9 cellular contexts compared by ENCODE assay signal in genomic region chr15:48940508-48940907, GRCh38. TPM values are rescaled to one million over a fixed set of nuclear protein-coding genes. Genes with fewer than 3 reads are reported as not detected.
A peak's percentile ranks its signal among the peaks of the same experiment; 100 is the strongest.
DNase-seq lines count a peak whose midpoint lies in the region; ATAC-seq and TF ChIP-seq lines count a peak whose summit lies in the region.
"Had no signal": no experiment of that assay in that cellular context is flagged by ENCODE, and none has a peak within 500 bp of the region (broad histone marks: within the 10 kb centered on the region; RNA-seq: fewer than 3 reads in every experiment).

No MANE protein-coding gene starts in this region.

- CTCF ChIA-PET in CD8-positive, alpha-beta memory T cell (lab: Charles Lee): interaction anchor here (1.6 kb wide), 1 partner anchor 35 kb away, joined by 5 read pairs; no protein-coding TSS in a partner anchor

- no peaks in the 10 kb centered on the region for H3K4me1 ChIP-seq in CD8-positive, alpha-beta memory T cell (ENCODE audit: insufficient read depth, low read length)

- POLR2A ChIA-PET in CD8-positive, alpha-beta memory T cell (lab: Charles Lee): no interaction called here

- TF ChIP-seq CTCF in foreskin fibroblast (IDR thresholded peaks at IDR 0.05; ENCODE audit: low read depth, low read length): no peak

- no peaks in the 10 kb centered on the region for H3K36me3 ChIP-seq in CD8-positive, alpha-beta memory T cell (ENCODE audit: insufficient read depth, low read length)

- H3K9me3 Mint-ChIP-seq in CD8-positive, alpha-beta memory T cell: no peaks in the 10 kb centered on the region
- H3K9me3 Mint-ChIP-seq: central memory CD8-positive, alpha-beta T cell had no signal

- H3K4me3 ChIP-seq in foreskin fibroblast (ENCODE audit: low read depth in 1 of 2, low read length in 2 of 2): no peak overlapping the region
- no peak overlapping the region for H3K4me3 ChIP-seq in CD8-positive, alpha-beta memory T cell (ENCODE audit: low read length)

- H3K27ac Mint-ChIP-seq in CD8-positive, alpha-beta memory T cell: no peak overlapping the region

- peak; percentile 92 for DNase-seq in HT1080 (ENCODE audit: low read depth)
- peak; percentile 96 to 97 for DNase-seq in foreskin fibroblast
- no peak for DNase-seq in activated gamma-delta T cell (lab: John Stamatoyannopoulos, UW)
- DNase-seq in CD8-positive, alpha-beta memory T cell: no peak
- DNase-seq in activated CD4-positive, alpha-beta T cell treated with anti-CD3 and anti-CD28 coated beads, Interleukin-2, amount 50 U/mL, for 1 hour: no peak
- no peak for DNase-seq in NCI-H524 (lab: John Stamatoyannopoulos, UW)

- peaks cover 6 to 41% of the 10 kb centered on the region in 2 donors for H3K27me3 Mint-ChIP-seq in CD8-positive, alpha-beta memory T cell

- ATAC-seq in GM18502 (IDR thresholded peaks at IDR 0.05; ENCODE audit: poor library complexity, unreplicated experiment): peak; percentile 88
- peak; percentile 77 for ATAC-seq in GM21723 (IDR thresholded peaks at IDR 0.05; ENCODE audit: unreplicated experiment)

- no peak overlapping the region for H3K4me3 Mint-ChIP-seq in CD8-positive, alpha-beta memory T cell
- H3K4me3 Mint-ChIP-seq: central memory CD8-positive, alpha-beta T cell had no signal

- H3K9me3 ChIP-seq in CD8-positive, alpha-beta memory T cell (ENCODE audit: low read length): no peaks in the 10 kb centered on the region

- no peaks in the 10 kb centered on the region for H3K4me1 Mint-ChIP-seq in CD8-positive, alpha-beta memory T cell
- H3K4me1 Mint-ChIP-seq: central memory CD8-positive, alpha-beta T cell had no signal

- no peaks in the 10 kb centered on the region for H3K27me3 ChIP-seq in CD8-positive, alpha-beta memory T cell (ENCODE audit: insufficient read depth, low read length, poor library complexity, severe bottlenecking)

- H3K36me3 Mint-ChIP-seq in CD8-positive, alpha-beta memory T cell: no peaks in the 10 kb centered on the region

- no peak overlapping the region for H3K27ac ChIP-seq in CD8-positive, alpha-beta memory T cell (ENCODE audit: low read depth, low read length)

RNA-seq across cellular contexts. Expression of gene SHC4, which starts 23.2 kb away (rescaled TPM):
- total RNA-seq in HT1080 (2014; rRNA removed; shearing (Covaris generic)): 1.0 and 2.0 TPM in 2 replicates
- 1.6 and 2.1 TPM in 2 replicates for polyA plus RNA-seq in HT1080 (2015; cell fraction: cytosol; rRNA removed)
- polyA plus RNA-seq in HT1080 (2015; cell fraction: nucleus; rRNA removed): 2.9 and 4.1 TPM in 2 replicates
- 1 to 10 TPM; 5.0 to 5.7 TPM for total RNA-seq in CD8-positive, alpha-beta memory T cell
- not detected for polyA plus RNA-seq in CD8-positive, alpha-beta memory T cell

Comparison
In these comparisons a context has a peak if more than half of its experiments do, and no peak if none do; other contexts are left out.
1. DNase-seq: peak in HT1080 (single experiment) and foreskin fibroblast (2 of 2); none in activated gamma-delta T cell (single experiment), CD8-positive, alpha-beta memory T cell (0 of 5), activated CD4-positive, alpha-beta T cell treated with anti-CD3 and anti-CD28 coated beads, Interleukin-2, amount 50 U/mL, for 1 hour (single experiment) and NCI-H524 (0 of 2).